ENCODE assay signal across 18 cellular contexts in genomic region chr2:178886006-178886405, GRCh38.
"Had no signal": no experiment of that assay in that cellular context is flagged by ENCODE, and none has a peak within 500 bp of the region (broad histone marks: within the 10 kb centered on the region; RNA-seq: fewer than 3 reads in every experiment).

No MANE protein-coding gene starts in this region.

- H3K27ac ChIP-seq: brain microvascular endothelial cell, epithelial cell of prostate, heart left ventricle, thyroid gland, uterus had no signal

- H3K4me1 ChIP-seq: uterus had no signal

- H3K9me3 ChIP-seq: heart left ventricle, mucosa of descending colon, thyroid gland, uterus had no signal

- H3K27ac Mint-ChIP-seq: activated CD4-positive, alpha-beta T cell treated with anti-CD3 and anti-CD28 coated beads, Interleukin-2, amount 10 ng/mL, durations not matched to agents 24 days and 14 days; activated naive CD8-positive, alpha-beta T cell treated with anti-CD3 and anti-CD28 coated beads for 36 hours; naive thymus-derived CD4-positive, alpha-beta T cell; stimulated activated naive B cell treated with anti-CD40 and anti-IgM and Interleukin-4, amounts not matched to agents 10 μg/mL and 1 μg/mL and 100 μg/mL, for 72 hours; T-helper 17 cell had no signal

- H3K27me3 Mint-ChIP-seq: activated CD4-positive, alpha-beta T cell treated with anti-CD3 and anti-CD28 coated beads, Interleukin-2, amount 10 ng/mL, durations not matched to agents 24 days and 14 days; activated naive CD8-positive, alpha-beta T cell treated with anti-CD3 and anti-CD28 coated beads for 36 hours; naive thymus-derived CD4-positive, alpha-beta T cell; stimulated activated naive B cell treated with anti-CD40 and anti-IgM and Interleukin-4, amounts not matched to agents 10 μg/mL and 1 μg/mL and 100 μg/mL, for 72 hours; T-helper 17 cell had no signal

- DNase-seq: activated CD4-positive, alpha-beta T cell treated with anti-CD3 and anti-CD28 coated beads, Interleukin-2, amount 10 ng/mL, durations not matched to agents 24 days and 14 days; activated CD4-positive, CD25-positive, alpha-beta regulatory T cell; activated CD8-positive, alpha-beta memory T cell treated with anti-CD3 and anti-CD28 coated beads, Interleukin-2, amount 50 U/mL, for 48 hours; activated gamma-delta T cell treated with Interleukin-2 at 50 U/mL for 16 hours; activated naive CD8-positive, alpha-beta T cell treated with anti-CD3 and anti-CD28 coated beads for 36 hours; brain microvascular endothelial cell; cortex of kidney; effector CD8-positive, alpha-beta T cell; heart left ventricle; left colon; mucosa of descending colon; naive thymus-derived CD4-positive, alpha-beta T cell; stimulated activated CD4-positive, alpha-beta T cell treated with anti-CD3 and anti-CD28 coated beads, Interleukin-2, amount 100 ng/mL, for 48 hours; stimulated activated naive B cell treated with anti-CD40 and anti-IgM and Interleukin-4, amounts not matched to agents 10 μg/mL and 1 μg/mL and 100 μg/mL, for 72 hours; T-helper 17 cell; uterus had no signal

- H3K36me3 ChIP-seq: brain microvascular endothelial cell, thyroid gland, uterus had no signal

- H3K27me3 ChIP-seq: brain microvascular endothelial cell, heart left ventricle, thyroid gland, uterus had no signal

- H3K4me3 Mint-ChIP-seq: activated CD4-positive, alpha-beta T cell treated with anti-CD3 and anti-CD28 coated beads, Interleukin-2, amount 10 ng/mL, durations not matched to agents 24 days and 14 days; activated naive CD8-positive, alpha-beta T cell treated with anti-CD3 and anti-CD28 coated beads for 36 hours; naive thymus-derived CD4-positive, alpha-beta T cell; stimulated activated naive B cell treated with anti-CD40 and anti-IgM and Interleukin-4, amounts not matched to agents 10 μg/mL and 1 μg/mL and 100 μg/mL, for 72 hours; T-helper 17 cell had no signal

- ATAC-seq: left colon; mucosa of descending colon; naive thymus-derived CD4-positive, alpha-beta T cell; stimulated activated naive B cell treated with anti-CD40 and anti-IgM and Interleukin-4, amounts not matched to agents 10 μg/mL and 1 μg/mL and 100 μg/mL, for 72 hours; T-helper 17 cell had no signal

- H3K4me1 Mint-ChIP-seq: activated CD4-positive, alpha-beta T cell treated with anti-CD3 and anti-CD28 coated beads, Interleukin-2, amount 10 ng/mL, durations not matched to agents 24 days and 14 days; activated naive CD8-positive, alpha-beta T cell treated with anti-CD3 and anti-CD28 coated beads for 36 hours; naive thymus-derived CD4-positive, alpha-beta T cell; stimulated activated naive B cell treated with anti-CD40 and anti-IgM and Interleukin-4, amounts not matched to agents 10 μg/mL and 1 μg/mL and 100 μg/mL, for 72 hours had no signal

- H3K9me3 Mint-ChIP-seq: activated CD4-positive, alpha-beta T cell treated with anti-CD3 and anti-CD28 coated beads, Interleukin-2, amount 10 ng/mL, durations not matched to agents 24 days and 14 days; activated naive CD8-positive, alpha-beta T cell treated with anti-CD3 and anti-CD28 coated beads for 36 hours; naive thymus-derived CD4-positive, alpha-beta T cell; stimulated activated naive B cell treated with anti-CD40 and anti-IgM and Interleukin-4, amounts not matched to agents 10 μg/mL and 1 μg/mL and 100 μg/mL, for 72 hours had no signal

- H3K4me3 ChIP-seq: heart left ventricle, mucosa of descending colon, thyroid gland, uterus had no signal
